ENCODE assay signal across 1 cellular context in genomic region chr14:92386637-92387036, GRCh38.
A peak's percentile ranks its signal among the peaks of the same experiment; 100 is the strongest.
TF ChIP-seq lines count a peak whose summit lies in the region.

No MANE protein-coding gene starts in this region.

TF ChIP-seq in HepG2, 621 proteins besides CTCF, POLR2A, EP300 and RAD21 (continued from another document and continues in another):
- no peak for TF ChIP-seq ZBTB10 (CRISPR knock-in tag; IDR thresholded peaks at IDR 0.05; ENCODE audit: borderline replicate concordance)
- TF ChIP-seq MLX (CRISPR knock-in tag; IDR thresholded peaks at IDR 0.05) = peak; percentile 25; the same call in 1 of the 2 replicates
- no peak for TF ChIP-seq NFATC3 (CRISPR knock-in tag; IDR thresholded peaks at IDR 0.05)
- TF ChIP-seq SALL1 (CRISPR knock-in tag; IDR thresholded peaks at IDR 0.05) = peak; percentile 81
- no peak for TF ChIP-seq ZNF101 (CRISPR knock-in tag; IDR thresholded peaks at IDR 0.05; ENCODE audit: borderline replicate concordance, low read depth)
- no peak for TF ChIP-seq NCOA1 (CRISPR knock-in tag; IDR thresholded peaks at IDR 0.05)
- 0 out of 2 replicates have a peak, but pooled peaks have one; percentile 35 for TF ChIP-seq POGZ (CRISPR knock-in tag; IDR thresholded peaks at IDR 0.05)
- TF ChIP-seq BRF2 (CRISPR knock-in tag; IDR thresholded peaks at IDR 0.05) = no peak
- TF ChIP-seq MAFG (CRISPR knock-in tag; IDR thresholded peaks at IDR 0.05) = no peak
- TF ChIP-seq ZNF737 (CRISPR knock-in tag; IDR thresholded peaks at IDR 0.05; ENCODE audit: borderline replicate concordance) = no peak
- no peak for TF ChIP-seq CEBPZ (IDR thresholded peaks at IDR 0.05; ENCODE audit: low read length)
- no peak for TF ChIP-seq POLR2AphosphoS2 (IDR thresholded peaks at IDR 0.05; ENCODE audit: low read depth, low read length)
- TF ChIP-seq ZBTB34 (CRISPR knock-in tag; IDR thresholded peaks at IDR 0.05) = no peak
- TF ChIP-seq TEAD2 (CRISPR knock-in tag; IDR thresholded peaks at IDR 0.05) = no peak
- no peak for TF ChIP-seq ZBTB43 (CRISPR knock-in tag; conservative IDR thresholded peaks at IDR 0.05)
- no peak for TF ChIP-seq MAF1 (CRISPR knock-in tag; IDR thresholded peaks at IDR 0.05; ENCODE audit: borderline replicate concordance)
- TF ChIP-seq ZNF660 (CRISPR knock-in tag; IDR thresholded peaks at IDR 0.05; ENCODE audit: borderline replicate concordance, low read depth) = no peak
- TF ChIP-seq ZNF318 (CRISPR knock-in tag; IDR thresholded peaks at IDR 0.05) = no peak
- TF ChIP-seq SOX13 (IDR thresholded peaks at IDR 0.05) = no peak
- peak in 1 of 2 experiments; percentile 63; a peak in 1 of 4 replicates for TF ChIP-seq SOX13 (CRISPR knock-in tag; conservative IDR thresholded peaks at IDR 0.05 in 1 of 2, IDR thresholded peaks at IDR 0.05 in 1 of 2)
- TF ChIP-seq MXD1 (CRISPR knock-in tag; IDR thresholded peaks at IDR 0.05) = no peak
- TF ChIP-seq TERF1 (CRISPR knock-in tag; IDR thresholded peaks at IDR 0.05) = no peak
- TF ChIP-seq IRF1 (CRISPR knock-in tag; IDR thresholded peaks at IDR 0.05; ENCODE audit: low read depth) = no peak
- TF ChIP-seq USF2 (IDR thresholded peaks at IDR 0.05; ENCODE audit: low read depth, low read length) = no peak
- no peak for TF ChIP-seq USF2 (CRISPR knock-in tag; IDR thresholded peaks at IDR 0.05; ENCODE audit: borderline replicate concordance)
- TF ChIP-seq MIER3 (CRISPR knock-in tag; IDR thresholded peaks at IDR 0.05; ENCODE audit: borderline replicate concordance) = peak; percentile 50; the same call in 1 of the 2 replicates
